8 cellular contexts compared by ENCODE assay signal in the genomic region with DNA sequence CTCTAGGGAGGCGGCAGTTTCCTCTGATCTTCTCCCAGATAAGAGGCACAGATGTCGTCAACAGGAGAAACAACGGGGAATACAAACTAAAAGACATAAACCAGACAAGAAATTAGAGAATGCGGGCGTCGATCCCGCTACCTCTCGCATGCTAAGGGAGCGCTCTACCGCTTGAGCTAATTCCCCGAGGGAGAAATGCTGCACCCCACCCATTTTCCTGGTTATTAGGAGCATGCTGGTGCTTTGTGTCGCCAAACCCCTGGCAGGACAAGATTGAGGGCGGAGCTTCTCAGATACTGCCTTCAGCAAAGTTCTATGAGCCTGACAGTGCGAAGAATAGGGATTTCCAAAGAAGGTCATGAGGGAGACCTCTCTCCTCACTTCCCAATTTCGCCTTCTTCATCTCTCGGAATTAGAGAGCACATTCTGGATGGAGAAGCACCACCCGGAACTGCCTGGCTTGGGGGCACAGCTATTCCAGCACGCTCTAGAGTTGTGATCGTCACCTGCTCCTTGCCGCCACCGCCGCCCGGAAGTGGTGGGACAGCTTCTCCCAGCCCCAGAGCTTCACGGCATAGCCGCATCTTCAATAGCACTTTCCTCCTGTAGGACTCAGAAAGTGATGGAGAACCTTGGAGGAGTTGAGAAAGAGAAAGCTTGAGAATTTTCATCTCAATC.
A peak's percentile ranks its signal among the peaks of the same experiment; 100 is the strongest.
DNase-seq lines count a peak whose midpoint lies in the region; ATAC-seq and TF ChIP-seq lines count a peak whose summit lies in the region.
"Not testable (repeated sequence)": the region's sequence is repeated elsewhere in the genome, so short reads cannot be mapped to it uniquely, and the experiment has no call there.

No MANE protein-coding gene starts in this region.

- H3K27me3 Mint-ChIP-seq in CD8-positive, alpha-beta memory T cell = peaks cover 29 to 38% of the 10 kb centered on the region in 2 donors
- peaks cover 37 to 43% of the 10 kb centered on the region in 2 donors for H3K27me3 Mint-ChIP-seq in T-cell
- H3K27me3 Mint-ChIP-seq in activated naive CD8-positive, alpha-beta T cell = peaks cover 36% of the 10 kb centered on the region
- H3K27me3 Mint-ChIP-seq in endodermal cell (ENCODE audit: insufficient read depth) = peaks cover 52% of the 10 kb centered on the region

- H3K9me3 Mint-ChIP-seq in CD8-positive, alpha-beta memory T cell; T-cell; activated naive CD8-positive, alpha-beta T cell (ENCODE audit: low read depth): not testable (repeated sequence)
- H3K9me3 Mint-ChIP-seq in endodermal cell = peaks cover 16% of the 10 kb centered on the region

- H3K27ac ChIP-seq in CD8-positive, alpha-beta memory T cell (ENCODE audit: low read depth, low read length); endodermal cell (ENCODE audit: low read depth, low read length); iPS-20b (ENCODE audit: low read length): not testable (repeated sequence)

- H3K9ac ChIP-seq in endodermal cell (ENCODE audit: extremely low read depth, low read length, poor library complexity, severe bottlenecking); iPS-20b (ENCODE audit: low read depth, low read length): not testable (repeated sequence)

- H3K27ac Mint-ChIP-seq in CD8-positive, alpha-beta memory T cell; T-cell; activated naive CD8-positive, alpha-beta T cell; endodermal cell: not testable (repeated sequence)

- not testable (repeated sequence) for H3K36me3 ChIP-seq in CD8-positive, alpha-beta memory T cell (ENCODE audit: insufficient read depth, low read length); H7 (replicated peaks; ENCODE audit: control insufficient read depth, insufficient read depth, low read length); endodermal cell (ENCODE audit: control insufficient read depth, insufficient read depth, low read length); iPS-20b (ENCODE audit: insufficient read depth, low read depth, low read length)

- H3K9me3 ChIP-seq in CD8-positive, alpha-beta memory T cell (ENCODE audit: low read length); endodermal cell (ENCODE audit: control insufficient read depth, low read length); iPS-20b (ENCODE audit: insufficient read depth, low read depth, low read length): not testable (repeated sequence)

- ATAC-seq in T-cell (replicated peaks in 1 of 4) = not testable (repeated sequence)

- H3K4me3 ChIP-seq in CD8-positive, alpha-beta memory T cell (ENCODE audit: low read length); endodermal cell (ENCODE audit: low read length): not testable (repeated sequence)
- H3K4me3 ChIP-seq in H7 (ENCODE audit: insufficient read depth, low read depth, low read length) (peak overlapping the region; percentile 39), iPS-20b (ENCODE audit: low read length) (peak overlapping the region; percentile 71), skeletal muscle cell (ENCODE audit: low read depth, low read length) (peak overlapping the region; percentile 5)

- not testable (repeated sequence) for H3K36me3 Mint-ChIP-seq in CD8-positive, alpha-beta memory T cell; T-cell; activated naive CD8-positive, alpha-beta T cell; endodermal cell (ENCODE audit: low read depth)

- not testable (repeated sequence) for TF ChIP-seq CTCF in endodermal cell (conservative IDR thresholded peaks at IDR 0.05)

- peak overlapping the region in 5 of 7 donors; percentile 33 to 65 (median 38) for H3K4me3 Mint-ChIP-seq in CD8-positive, alpha-beta memory T cell
- H3K4me3 Mint-ChIP-seq in T-cell = peak overlapping the region in 2 of 3 donors; percentile 36 to 37
- H3K4me3 Mint-ChIP-seq in activated naive CD8-positive, alpha-beta T cell = peak overlapping the region; percentile 38
- peak overlapping the region; percentile 48 for H3K4me3 Mint-ChIP-seq in endodermal cell

- DNase-seq in CD8-positive, alpha-beta memory T cell; T-cell; skeletal muscle cell (ENCODE audit: low read depth): not testable (repeated sequence)
- DNase-seq in H7 (peak; percentile 13), HPDE6-E6E7 (ENCODE audit: extremely low spot score) (peak; percentile 6), endodermal cell (peak; percentile 69)

- H3K27me3 ChIP-seq in CD8-positive, alpha-beta memory T cell (ENCODE audit: insufficient read depth, low read length, poor library complexity, severe bottlenecking) = not testable (repeated sequence)
- H3K27me3 ChIP-seq in H7 (ENCODE audit: control insufficient read depth, insufficient read depth, low read length) (peaks cover 22% of the 10 kb centered on the region; the same call in 1 of the 2 replicates), endodermal cell (ENCODE audit: control insufficient read depth, insufficient read depth, low read length, poor library complexity, severe bottlenecking) (peaks cover 50% of the 10 kb centered on the region), iPS-20b (ENCODE audit: insufficient read depth, low read length) (peaks cover 71% of the 10 kb centered on the region)

- H3K4me1 ChIP-seq in CD8-positive, alpha-beta memory T cell (ENCODE audit: insufficient read depth, low read length); endodermal cell (ENCODE audit: control insufficient read depth, insufficient read depth, low read length); iPS-20b (ENCODE audit: insufficient read depth, low read length): not testable (repeated sequence)

- 15 to 41% methylated on average over 12 to 15 of the region's 25 CpGs for WGBS in endodermal cell (ENCODE audit: insufficient coverage in 1 of 2, insufficient read length in 1 of 2), 2 experiments

- peaks cover 10 to 18% (median 15%) of the 10 kb centered on the region in 3 donors for H3K4me1 Mint-ChIP-seq in CD8-positive, alpha-beta memory T cell
- peaks cover 10 to 19% (median 17%) of the 10 kb centered on the region in 3 donors for H3K4me1 Mint-ChIP-seq in T-cell
- peaks cover 18% of the 10 kb centered on the region for H3K4me1 Mint-ChIP-seq in activated naive CD8-positive, alpha-beta T cell (ENCODE audit: low read depth)
- not testable (repeated sequence) for H3K4me1 Mint-ChIP-seq in endodermal cell

- CTCF ChIA-PET in CD8-positive, alpha-beta memory T cell (lab: Charles Lee); T-cell (lab: Charles Lee): not testable (repeated sequence)

- POLR2A ChIA-PET in CD8-positive, alpha-beta memory T cell (lab: Charles Lee); T-cell (lab: Charles Lee): not testable (repeated sequence)
